22 cellular contexts compared by ENCODE assay signal in the genomic region with DNA sequence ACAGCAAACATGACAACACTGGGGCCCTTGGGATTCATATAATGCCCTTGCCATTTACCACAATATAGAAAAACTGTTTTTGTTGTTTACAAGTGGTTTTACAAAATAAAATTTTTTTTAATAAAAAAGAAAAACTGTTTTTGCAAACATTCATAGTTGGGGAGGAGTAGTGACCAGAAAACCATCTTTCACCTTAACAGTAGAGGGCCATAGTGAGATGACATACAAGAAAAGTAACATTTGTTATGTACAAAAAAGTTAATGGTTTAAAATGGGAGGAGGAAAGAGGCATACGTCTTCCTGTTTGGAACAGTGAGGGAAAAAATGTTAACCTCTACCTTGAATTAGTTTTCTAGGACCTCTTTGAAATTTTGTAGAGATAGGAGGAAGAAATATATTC. TPM values are rescaled to one million over a fixed set of nuclear protein-coding genes. Genes with fewer than 3 reads are reported as not detected.
"Had no signal": no experiment of that assay in that cellular context is flagged by ENCODE, and none has a peak within 500 bp of the region (broad histone marks: within the 10 kb centered on the region; RNA-seq: fewer than 3 reads in every experiment).

No MANE protein-coding gene starts in this region.

RNA-seq across cellular contexts. Expression of a gene that starts 56.3 kb away (rescaled TPM):
- total RNA-seq: activated CD4-positive, alpha-beta memory T cell treated with anti-CD3 and anti-CD28 coated beads, Interleukin-2, amount 10 ng/mL, durations not matched to agents 7 days and 5 days; activated CD4-positive, alpha-beta T cell treated with anti-CD3 and anti-CD28 coated beads for 36 hours; activated CD4-positive, alpha-beta T cell treated with anti-CD3 and anti-CD28 coated beads, Interleukin-2, amount 10 ng/mL, durations not matched to agents 7 days and 5 days; activated CD8-positive, alpha-beta memory T cell treated with anti-CD3 and anti-CD28 coated beads for 36 hours; activated naive CD4-positive, alpha-beta T cell treated with anti-CD3 and anti-CD28 coated beads for 36 hours; activated naive CD4-positive, alpha-beta T cell treated with anti-CD3 and anti-CD28 coated beads, Interleukin-2, amount 50 U/mL, for 72 hours; activated naive CD8-positive, alpha-beta T cell treated with anti-CD3 and anti-CD28 coated beads for 36 hours; activated T-cell treated with anti-CD3 and anti-CD28 coated beads, Interleukin-2, amount 50 U/mL, for 4 hours; activated T-cell treated with anti-CD3 and anti-CD28 coated beads, Interleukin-2, amount 50 U/mL, for 72 hours; activated T-helper 1 cell treated with anti-CD3 and anti-CD28 coated beads, Interleukin-12 subunit alpha, Interleukin-12 subunit beta, Interleukin-2, Interleukin-4 antibody, amounts not matched to agents 30 ng/mL and 10 ng/mL and 1 ng/mL, durations not matched to agents 14 hours and 24 hours and 36 hours; activated T-helper 17 cell treated with anti-CD3 and anti-CD28 coated beads, Interleukin-2, amount 50 U/mL, for 72 hours; adrenal gland; aorta; astrocyte; body of pancreas; breast epithelium; cardiac septum; cerebellum; T-helper 1 cell treated with Interleukin-12 subunit alpha and Interleukin-12 subunit beta and Interleukin-4 antibody, amounts not matched to agents 30 ng/mL and 1 ng/mL, for 36 hours; T-helper 17 cell; T-helper 2 cell treated with Interferon-gamma antibody and Interleukin-4, amounts not matched to agents 100 ng/mL and 5 ng/mL, for 36 hours; WTC11 had no signal
- polyA plus RNA-seq: adrenal gland, aorta had no signal
